In the genomic region with DNA sequence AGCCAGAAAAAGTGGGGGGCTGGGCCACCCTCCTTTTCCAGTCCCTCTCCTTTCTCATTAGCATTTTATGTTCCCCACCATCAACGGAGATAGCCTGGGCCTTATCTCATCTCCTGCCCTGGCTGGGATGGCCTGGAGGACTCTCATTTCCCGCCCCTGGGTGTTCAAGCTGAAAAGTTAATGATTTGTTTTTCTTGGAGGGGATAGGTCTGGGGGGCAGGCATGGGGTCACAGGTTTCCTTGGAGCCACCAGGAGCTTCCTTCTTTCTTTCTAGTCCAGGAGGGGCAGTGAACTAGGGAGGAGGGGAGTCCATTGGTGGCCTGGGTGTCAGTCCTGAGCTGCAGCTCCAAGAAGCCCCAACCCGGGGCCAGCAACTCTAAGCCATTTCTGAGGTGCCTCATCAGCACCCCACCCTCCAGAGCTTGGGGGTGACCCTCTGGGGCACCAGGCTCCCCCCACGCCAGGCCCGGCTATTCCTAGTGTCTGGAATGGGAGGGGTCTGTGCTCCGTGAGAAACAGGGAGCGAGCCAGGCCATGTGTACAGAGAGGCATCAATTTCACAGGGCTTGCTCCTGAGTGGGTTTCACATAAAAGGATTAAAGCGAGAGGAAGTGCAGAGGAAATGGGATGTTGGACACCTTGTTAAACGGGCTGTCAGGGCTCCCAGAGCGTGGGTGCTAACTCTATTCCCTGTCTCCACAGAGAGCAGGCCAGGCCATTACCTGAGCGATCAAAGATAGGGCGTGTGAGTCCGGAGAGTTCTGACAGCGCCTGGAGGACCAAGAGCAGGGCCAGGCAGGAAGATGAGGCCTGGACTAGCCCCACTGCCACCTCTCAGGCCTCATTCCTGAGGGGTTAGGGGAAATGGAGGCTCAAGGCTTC, we compare ENCODE assay signal across 25 cellular contexts.
DNase-seq lines count a peak whose midpoint lies in the region; ATAC-seq, FAIRE-seq and TF ChIP-seq lines count a peak whose summit lies in the region.
"Had no signal": no experiment of that assay in that cellular context is flagged by ENCODE, and none has a peak within 500 bp of the region (broad histone marks: within the 10 kb centered on the region; RNA-seq: fewer than 3 reads in every experiment).

No MANE protein-coding gene starts in this region.

- peaks cover 19% of the 10 kb centered on the region for H3K4me1 ChIP-seq in A673 (ENCODE audit: insufficient read depth, low read length, poor library complexity, severe bottlenecking)
- H3K4me1 ChIP-seq in BLaER1 treated with 17β-estradiol and CSF1 and Interleukin-3, amounts not matched to agents 10 nM and 100 nM: peaks cover 37 to 64% (median 49%) of the 10 kb centered on the region in 10 experiments

- POLR2A ChIA-PET in A673 (lab: Charles Lee; ENCODE audit: low non-redundant PET): no interaction called here

- H3K27ac Mint-ChIP-seq in activated T-helper 17 cell treated with anti-CD3 and anti-CD28 coated beads, Interleukin-2, amount 50 U/mL, for 72 hours: peak overlapping the region; percentile 33
- peak overlapping the region in 2 of 3 experiments; percentile 70 to 75 for H3K27ac Mint-ChIP-seq in nephron
- no peak overlapping the region for H3K27ac Mint-ChIP-seq in glutamatergic neuron (ENCODE audit: unreplicated experiment)
- H3K27ac Mint-ChIP-seq: CD8-positive, alpha-beta T cell had no signal

- CTCF ChIA-PET in A673 (lab: Charles Lee): no interaction called here

- H3K27me3 ChIP-seq in A673 (replicated peaks; ENCODE audit: insufficient read depth, low read depth, low read length, poor library complexity): no peaks in the 10 kb centered on the region
- no peaks in the 10 kb centered on the region for H3K27me3 ChIP-seq in BLaER1 treated with 17β-estradiol and CSF1 and Interleukin-3, amounts not matched to agents 10 nM and 100 nM

- BruUV-seq in A673 (replicated peaks; lab: Mats Ljungman, UMichigan): no TSS peak

- no peak for ATAC-seq in activated T-helper 17 cell treated with anti-CD3 and anti-CD28 coated beads, Interleukin-2, amount 50 U/mL, for 72 hours (replicated peaks)
- ATAC-seq: CD8-positive, alpha-beta T cell had no signal

- H3K4me1 Mint-ChIP-seq in activated T-helper 17 cell treated with anti-CD3 and anti-CD28 coated beads, Interleukin-2, amount 50 U/mL, for 72 hours: peaks cover 14% of the 10 kb centered on the region
- H3K4me1 Mint-ChIP-seq in nephron (peaks cover 14% of the 10 kb centered on the region), glutamatergic neuron (ENCODE audit: low read depth, unreplicated experiment) (peaks cover 7% of the 10 kb centered on the region)

- intact Hi-C loops in A673 (cut with micrococcal nuclease; ENCODE audit: unreplicated experiment): no loop called here

- peak overlapping the region in 9 of 11 experiments; percentile 8 to 81 (median 25); a peak in 10 of 22 replicates for H3K4me2 ChIP-seq in BLaER1 treated with 17β-estradiol and CSF1 and Interleukin-3, amounts not matched to agents 10 nM and 100 nM
- H3K4me2 ChIP-seq: PC-9 had no signal

- no peaks in the 10 kb centered on the region for H4K20me1 ChIP-seq in BLaER1 treated with 17β-estradiol and CSF1 and Interleukin-3, amounts not matched to agents 10 nM and 100 nM

- peaks cover 14% of the 10 kb centered on the region for H3K27me3 Mint-ChIP-seq in activated T-helper 17 cell treated with anti-CD3 and anti-CD28 coated beads, Interleukin-2, amount 50 U/mL, for 72 hours
- H3K27me3 Mint-ChIP-seq in nephron (ENCODE audit: low read depth) (peaks cover 45% of the 10 kb centered on the region), glutamatergic neuron (ENCODE audit: unreplicated experiment) (peaks cover 16% of the 10 kb centered on the region)

- H3K9ac ChIP-seq in BLaER1 treated with 17β-estradiol and CSF1 and Interleukin-3, amounts not matched to agents 10 nM and 100 nM: no peak overlapping the region

- no peak overlapping the region for H3K4me3 Mint-ChIP-seq in activated T-helper 17 cell treated with anti-CD3 and anti-CD28 coated beads, Interleukin-2, amount 50 U/mL, for 72 hours
- H3K4me3 Mint-ChIP-seq in nephron: no peak overlapping the region
- H3K4me3 Mint-ChIP-seq in glutamatergic neuron (ENCODE audit: unreplicated experiment): no peak overlapping the region
- H3K4me3 Mint-ChIP-seq: CD8-positive, alpha-beta T cell had no signal

- FAIRE-seq in urothelium cell line (lab: Jason Lieb, UNC): no peak
- FAIRE-seq: GM19239, H54 had no signal

- DNase-seq in A673 (ENCODE audit: low spot score) (peak; percentile 26), NCI-H345 (lab: John Stamatoyannopoulos, UW) (no peak), glutamatergic neuron (no peak), urothelium cell line (ENCODE audit: low spot score) (no peak), DMS153 treated with DMSO at 0.1 percent for 48 hours (lab: John Stamatoyannopoulos, UW; ENCODE audit: unreplicated experiment) (no peak)
- DNase-seq: CD8-positive, alpha-beta T cell; DMS153; GF-D8; KG1; NCI-H1105; NCI-H146; NCI-H2029; NCI-H2171; NCI-H524 treated with DMSO at 0.1 percent for 48 hours; PC-9; RPMI8226; SHP77; SW 1271 had no signal

- H3K36me3 Mint-ChIP-seq in activated T-helper 17 cell treated with anti-CD3 and anti-CD28 coated beads, Interleukin-2, amount 50 U/mL, for 72 hours (ENCODE audit: low read depth): no peaks in the 10 kb centered on the region
- no peaks in the 10 kb centered on the region for H3K36me3 Mint-ChIP-seq in nephron (ENCODE audit: low read depth)
- H3K36me3 Mint-ChIP-seq in glutamatergic neuron (ENCODE audit: unreplicated experiment): no peaks in the 10 kb centered on the region
- H3K36me3 Mint-ChIP-seq: CD8-positive, alpha-beta T cell had no signal

- H3K27ac ChIP-seq in A673 (ENCODE audit: low read depth, low read length, poor library complexity, severe bottlenecking): no peak overlapping the region
- H3K27ac ChIP-seq in BLaER1 treated with 17β-estradiol and CSF1 and Interleukin-3, amounts not matched to agents 10 nM and 100 nM: no peak overlapping the region
- H3K27ac ChIP-seq: HL-60, PC-9, SK-N-MC had no signal

- H3K36me3 ChIP-seq in A673 (ENCODE audit: insufficient read depth, low read length, poor library complexity, severe bottlenecking): no peaks in the 10 kb centered on the region
- H3K36me3 ChIP-seq in BLaER1 treated with 17β-estradiol and CSF1 and Interleukin-3, amounts not matched to agents 10 nM and 100 nM: no peaks in the 10 kb centered on the region

- TF ChIP-seq CTCF in A673 (conservative IDR thresholded peaks at IDR 0.05; ENCODE audit: low read depth, low read length) (no peak), nephron (IDR thresholded peaks at IDR 0.05; ENCODE audit: unreplicated experiment in 3 of 3) (no peak), glutamatergic neuron (IDR thresholded peaks at IDR 0.05; ENCODE audit: partially characterized antibody, unreplicated experiment) (no peak)

- no peak overlapping the region for H3K4me3 ChIP-seq in A673 (ENCODE audit: low read depth, low read length, poor library complexity, severe bottlenecking)
- no peak overlapping the region for H3K4me3 ChIP-seq in BLaER1 treated with 17β-estradiol and CSF1 and Interleukin-3, amounts not matched to agents 10 nM and 100 nM
- H3K4me3 ChIP-seq: PC-9, SK-N-MC had no signal

- no peaks in the 10 kb centered on the region for H3K9me3 ChIP-seq in A673 (ENCODE audit: low read depth, low read length, poor library complexity, severe bottlenecking)
- H3K9me3 ChIP-seq in BLaER1 treated with 17β-estradiol and CSF1 and Interleukin-3, amounts not matched to agents 10 nM and 100 nM (replicated peaks in 1 of 11): no peaks in the 10 kb centered on the region

- no peaks in the 10 kb centered on the region for H3K9me3 Mint-ChIP-seq in activated T-helper 17 cell treated with anti-CD3 and anti-CD28 coated beads, Interleukin-2, amount 50 U/mL, for 72 hours
- peaks cover 3% of the 10 kb centered on the region for H3K9me3 Mint-ChIP-seq in nephron
- H3K9me3 Mint-ChIP-seq in glutamatergic neuron (ENCODE audit: unreplicated experiment): peaks cover 2% of the 10 kb centered on the region
- H3K9me3 Mint-ChIP-seq: CD8-positive, alpha-beta T cell had no signal
